14 cellular contexts compared by ENCODE assay signal in the genomic region with DNA sequence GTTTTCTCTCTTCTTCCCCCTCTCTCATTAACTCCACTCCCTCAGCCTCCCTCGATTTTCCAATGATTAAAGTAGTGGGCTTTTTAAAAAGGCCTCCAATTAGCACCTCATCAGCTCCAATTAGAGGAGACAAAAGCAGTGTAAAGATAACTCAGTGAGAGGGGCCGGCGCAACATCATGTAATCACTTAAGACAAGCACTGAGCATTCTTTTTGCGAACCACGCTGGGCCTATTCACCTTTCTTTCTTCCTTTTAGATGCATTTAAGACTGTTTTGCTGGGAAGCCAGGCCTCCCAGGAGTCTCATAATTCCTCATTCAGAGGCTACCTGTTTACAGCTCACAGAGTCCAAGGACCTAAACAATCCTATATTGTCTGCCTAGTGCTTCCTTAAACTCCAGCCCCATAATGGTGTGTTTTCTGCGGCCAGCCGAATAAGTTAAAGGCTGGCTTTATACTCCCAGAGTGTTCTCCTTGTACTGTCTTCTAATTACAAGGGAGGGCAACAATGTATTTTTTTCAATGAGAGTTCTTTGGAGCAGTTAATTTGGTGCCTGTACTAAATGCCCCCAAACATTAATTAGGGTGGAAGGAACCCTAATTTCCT.
"Had no signal": no experiment of that assay in that cellular context is flagged by ENCODE, and none has a peak within 500 bp of the region (broad histone marks: within the 10 kb centered on the region; RNA-seq: fewer than 3 reads in every experiment).

No MANE protein-coding gene starts in this region.

- H3K4me1 ChIP-seq: esophagus squamous epithelium, foreskin keratinocyte, heart left ventricle, left lung had no signal

- H3K9me3 ChIP-seq: esophagus squamous epithelium, heart left ventricle, left lung had no signal

- H3K4me3 Mint-ChIP-seq: activated CD4-positive, alpha-beta memory T cell treated with anti-CD3 and anti-CD28 coated beads for 36 hours; activated naive CD8-positive, alpha-beta T cell treated with anti-CD3 and anti-CD28 coated beads for 36 hours; activated T-cell treated with anti-CD3 and anti-CD28 coated beads, Interleukin-2, amount 50 U/mL, for 4 hours; natural killer cell; T-helper 2 cell treated with Interferon-gamma antibody and Interleukin-4, amounts not matched to agents 5 μg/mL and 100 μg/mL, for 36 hours; type B pancreatic cell had no signal

- H3K27me3 ChIP-seq: heart left ventricle, left lung had no signal

- ATAC-seq: activated T-cell treated with anti-CD3 and anti-CD28 coated beads, Interleukin-2, amount 50 U/mL, for 4 hours; foreskin keratinocyte; heart left ventricle; left lung; natural killer cell had no signal

- H3K4me1 Mint-ChIP-seq: activated naive CD8-positive, alpha-beta T cell treated with anti-CD3 and anti-CD28 coated beads for 36 hours; natural killer cell had no signal

- H3K27me3 Mint-ChIP-seq: activated CD4-positive, alpha-beta memory T cell treated with anti-CD3 and anti-CD28 coated beads for 36 hours; type B pancreatic cell had no signal

- H3K36me3 ChIP-seq: esophagus squamous epithelium, heart left ventricle, left lung had no signal

- H3K4me3 ChIP-seq: esophagus squamous epithelium, heart left ventricle, left lung had no signal

- H3K27ac ChIP-seq: esophagus squamous epithelium, foreskin keratinocyte, heart left ventricle, left lung had no signal

- H3K27ac Mint-ChIP-seq: activated CD4-positive, alpha-beta memory T cell treated with anti-CD3 and anti-CD28 coated beads for 36 hours; activated naive CD8-positive, alpha-beta T cell treated with anti-CD3 and anti-CD28 coated beads for 36 hours; natural killer cell; T-helper 2 cell treated with Interferon-gamma antibody and Interleukin-4, amounts not matched to agents 5 μg/mL and 100 μg/mL, for 36 hours; type B pancreatic cell had no signal

- H3K36me3 Mint-ChIP-seq: activated CD4-positive, alpha-beta memory T cell treated with anti-CD3 and anti-CD28 coated beads for 36 hours; activated naive CD8-positive, alpha-beta T cell treated with anti-CD3 and anti-CD28 coated beads for 36 hours; natural killer cell; type B pancreatic cell had no signal

- DNase-seq: activated CD4-positive, alpha-beta memory T cell treated with anti-CD3 and anti-CD28 coated beads for 36 hours; activated CD4-positive, alpha-beta T cell treated with anti-CD3 and anti-CD28 coated beads for 1 hour; activated gamma-delta T cell; activated naive CD8-positive, alpha-beta T cell treated with anti-CD3 and anti-CD28 coated beads for 36 hours; activated T-cell treated with anti-CD3 and anti-CD28 coated beads, Interleukin-2, amount 50 U/mL, for 4 hours; esophagus squamous epithelium; foreskin keratinocyte; heart left ventricle; left lung; natural killer cell; stimulated activated CD4-positive, alpha-beta T cell treated with anti-CD3 and anti-CD28 coated beads, Interleukin-12 subunit alpha, Interleukin-12 subunit beta, amount 100 ng/mL, for 4 hours; stimulated activated naive CD4-positive, alpha-beta T cell treated with Interleukin-2 at 50 U/mL for 16 hours had no signal

- H3K9me3 Mint-ChIP-seq: activated CD4-positive, alpha-beta memory T cell treated with anti-CD3 and anti-CD28 coated beads for 36 hours; activated naive CD8-positive, alpha-beta T cell treated with anti-CD3 and anti-CD28 coated beads for 36 hours; activated T-cell treated with anti-CD3 and anti-CD28 coated beads, Interleukin-2, amount 50 U/mL, for 4 hours; natural killer cell; T-helper 2 cell treated with Interferon-gamma antibody and Interleukin-4, amounts not matched to agents 5 μg/mL and 100 μg/mL, for 36 hours; type B pancreatic cell had no signal
